In the genomic region with DNA sequence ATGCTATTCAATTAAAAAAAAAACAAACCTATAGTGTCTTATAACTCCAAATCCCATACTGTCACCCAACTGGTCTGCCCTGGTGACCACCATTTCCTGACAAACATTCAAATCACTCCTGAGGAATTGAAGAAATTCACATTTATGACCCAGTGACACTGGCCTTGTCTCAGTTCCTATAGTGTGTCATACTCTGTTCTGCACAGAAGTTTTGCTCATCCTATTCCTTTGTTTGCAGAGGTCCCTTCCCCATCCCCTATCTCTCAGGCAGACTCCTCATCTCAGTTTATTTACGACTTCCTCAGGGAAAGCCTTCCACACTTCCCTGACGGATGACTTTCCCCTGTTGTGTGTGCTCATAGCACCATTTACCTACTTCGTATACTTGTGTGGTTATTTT, we compare ENCODE assay signal across 21 cellular contexts. TPM values are rescaled to one million over a fixed set of nuclear protein-coding genes. Genes with fewer than 3 reads are reported as not detected.
DNase-seq lines count a peak whose midpoint lies in the region; ATAC-seq and TF ChIP-seq lines count a peak whose summit lies in the region.
"Had no signal": no experiment of that assay in that cellular context is flagged by ENCODE, and none has a peak within 500 bp of the region (broad histone marks: within the 10 kb centered on the region; RNA-seq: fewer than 3 reads in every experiment).

No MANE protein-coding gene starts in this region.

- H3K27me3 ChIP-seq in aorta (ENCODE audit: control insufficient read depth in 1 of 2, insufficient read depth in 2 of 2, low read length in 1 of 2) (no peaks in the 10 kb centered on the region), prostate gland (replicated peaks; ENCODE audit: insufficient read depth) (no peaks in the 10 kb centered on the region)
- H3K27me3 ChIP-seq: MG63, SJSA1 had no signal

- H3K27ac ChIP-seq in aorta (ENCODE audit: low read depth in 1 of 2, low read length in 2 of 2) (no peak overlapping the region), prostate gland (no peak overlapping the region)
- H3K27ac ChIP-seq: SJSA1 had no signal

- TF ChIP-seq POLR2A in prostate gland (IDR thresholded peaks at IDR 0.05) = no peak

- H3K36me3 ChIP-seq in aorta (ENCODE audit: control insufficient read depth in 1 of 2, insufficient read depth in 2 of 2, low read length in 1 of 2) (no peaks in the 10 kb centered on the region), prostate gland (no peaks in the 10 kb centered on the region)
- H3K36me3 ChIP-seq: MG63, SJSA1 had no signal

- peak; percentile 37 for ATAC-seq in aorta (ENCODE audit: low FRiP score)

- H3K4me1 ChIP-seq in aorta (ENCODE audit: control insufficient read depth in 1 of 2, insufficient read depth in 2 of 2, low read length in 2 of 2) (no peaks in the 10 kb centered on the region), prostate gland (replicated peaks) (no peaks in the 10 kb centered on the region)

- TF ChIP-seq CTCF in prostate gland (IDR thresholded peaks at IDR 0.05) = no peak

- WGBS in aorta, 2 donors = 93% methylated on average over 3 of the region's 3 CpGs
- WGBS in prostate gland = 79% methylated on average over 3 of the region's 3 CpGs

- H3K4me3 ChIP-seq in aorta (ENCODE audit: low read length in 2 of 2) = no peak overlapping the region
- H3K4me3 ChIP-seq in prostate gland = no peak overlapping the region
- H3K4me3 ChIP-seq: MG63, SJSA1 had no signal

- intact Hi-C loops in aorta (cut with DNase I) (no loop called here), prostate gland (cut with DNase I) (no loop called here)

- H3K9me3 ChIP-seq in aorta (ENCODE audit: control insufficient read depth, low read length) (no peaks in the 10 kb centered on the region), prostate gland (no peaks in the 10 kb centered on the region)
- H3K9me3 ChIP-seq: MG63, SJSA1 had no signal

- DNase-seq in EL (peak; percentile 12), M059J (ENCODE audit: low read depth) (peak; percentile 13), left kidney (ENCODE audit: low read depth, low spot score) (peak; percentile 30), aorta (no peak), islet precursor cell (no peak), prostate gland (ENCODE audit: low spot score) (no peak)
- no peak for DNase-seq in activated CD4-positive, CD25-positive, alpha-beta regulatory T cell (lab: John Stamatoyannopoulos, UW)
- DNase-seq: C1 segment of cervical spinal cord; CD4-positive, alpha-beta memory T cell; COR-L47; DMS79; KBM-7; MG63; NCI-H1105 treated with DMSO at 0.1 percent for 48 hours; NCI-H1694; NCI-H2029 treated with DMSO at 0.1 percent for 48 hours; NCI-H2227 treated with DMSO at 0.1 percent for 48 hours; NCI-H526 treated with DMSO at 0.1 percent for 48 hours; Right ventricle myocardium superior; RPMI8226 had no signal

RNA-seq across cellular contexts. Expression of a gene that starts 14.7 kb away (rescaled TPM):
- 2.0 and 3.5 TPM in 2 replicates for total RNA-seq in M059J (2014; rRNA removed; shearing (Covaris generic))
- 10 to 100 TPM; 16.2 to 18.2 TPM for total RNA-seq in aorta
- polyA plus RNA-seq in aorta = 1 to 10 TPM; 2.3 to 3.5 TPM
- 10 to 100 TPM; 10.2 to 10.5 TPM for total RNA-seq in prostate gland

RNA-seq across cellular contexts. Expression of a gene that starts 35.3 kb away (rescaled TPM):
- total RNA-seq in M059J (2014; rRNA removed; shearing (Covaris generic)) = 1.6 and 5.2 TPM in 2 replicates
- total RNA-seq in aorta (10 to 100 TPM in 1 of 2 donors, 1 to 10 TPM in 1; 6.2 to 10.6 TPM), prostate gland (1 to 10 TPM; 3.3 to 4.9 TPM)
- polyA plus RNA-seq in aorta = 1 to 10 TPM; 4.6 to 7.4 TPM

Comparison
In these comparisons a context has a peak if more than half of its experiments do, and no peak if none do; other contexts are left out.
1. DNase-seq: peak in EL (single experiment), M059J (single experiment) and left kidney (single experiment); none in aorta (0 of 2), islet precursor cell (single experiment), prostate gland (single experiment) and activated CD4-positive, CD25-positive, alpha-beta regulatory T cell (0 of 4).